ENCODE assay signal across 20 cellular contexts in the genomic region with DNA sequence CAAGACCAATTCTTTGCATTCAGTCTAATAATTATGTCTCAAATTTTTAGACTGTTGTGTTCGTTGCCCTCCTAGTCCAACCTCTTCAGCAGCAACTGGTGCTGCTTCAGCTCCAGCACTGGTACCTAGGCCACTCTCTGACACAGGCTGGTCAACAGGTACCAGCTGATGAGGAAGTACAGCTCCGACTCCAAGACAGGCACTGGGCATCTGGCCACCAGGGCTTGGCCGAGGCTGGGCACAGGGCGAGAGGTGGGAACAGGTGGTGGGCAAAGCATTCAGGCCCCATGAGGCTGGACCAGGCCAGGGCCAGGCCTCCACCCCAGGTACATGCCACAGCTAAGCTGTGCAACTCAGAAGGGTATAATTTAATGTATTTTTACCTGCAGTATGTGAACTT.
"Had no signal": no experiment of that assay in that cellular context is flagged by ENCODE, and none has a peak within 500 bp of the region (broad histone marks: within the 10 kb centered on the region; RNA-seq: fewer than 3 reads in every experiment).

No MANE protein-coding gene starts in this region.

- H3K36me3 ChIP-seq: gastroesophageal sphincter, heart left ventricle, suprapubic skin had no signal

- DNase-seq: activated CD4-positive, alpha-beta T cell treated with anti-CD3 and anti-CD28 coated beads, Interleukin-2, amount 50 U/mL, for 1 hour; activated CD4-positive, CD25-positive, alpha-beta regulatory T cell treated with anti-CD3 and anti-CD28 coated beads, Interleukin-2, amount 50 U/mL, for 72 hours; activated CD8-positive, alpha-beta memory T cell treated with anti-CD3 and anti-CD28 coated beads, Interleukin-2, amount 50 U/mL, for 4 hours; activated effector memory CD4-positive, alpha-beta T cell treated with anti-CD3 and anti-CD28 coated beads, Interleukin-2, amount 50 U/mL, for 16 hours; activated naive CD4-positive, alpha-beta T cell treated with anti-CD3 and anti-CD28 coated beads, Interleukin-2, amount 50 U/mL, for 16 hours; activated T-cell treated with anti-CD3 and anti-CD28 coated beads, Interleukin-2, amount 50 U/mL, for 4 hours; aorta; cortex of kidney; kidney glomerular epithelial cell; nephron progenitor cell; nucleus accumbens; retina; stimulated activated CD4-positive, alpha-beta T cell treated with anti-CD3 and anti-CD28 coated beads, Interleukin-12 subunit alpha, Interleukin-12 subunit beta, amount 100 ng/mL, for 4 hours; stimulated activated CD4-positive, alpha-beta T cell treated with anti-CD3 and anti-CD28 coated beads, Interleukin-1b, Interleukin-23, amount 100 ng/mL, for 48 hours; stimulated activated naive CD8-positive, alpha-beta T cell treated with anti-CD3 and anti-CD28 coated beads, Interleukin-15, Interleukin-2, amounts not matched to agents 100 U/mL and 50 U/mL, for 24 hours had no signal

- H3K27me3 ChIP-seq: gastroesophageal sphincter, heart left ventricle, suprapubic skin had no signal

- H3K4me3 ChIP-seq: gastroesophageal sphincter, heart left ventricle, suprapubic skin had no signal

- H3K4me3 Mint-ChIP-seq: activated T-cell treated with anti-CD3 and anti-CD28 coated beads, Interleukin-2, amount 50 U/mL, for 4 hours; central memory CD8-positive, alpha-beta T cell; nephron progenitor cell; type B pancreatic cell had no signal

- H3K27ac ChIP-seq: gastroesophageal sphincter, heart left ventricle, suprapubic skin had no signal

- H3K9me3 ChIP-seq: suprapubic skin had no signal

- H3K36me3 Mint-ChIP-seq: type B pancreatic cell had no signal

- ATAC-seq: activated T-cell treated with anti-CD3 and anti-CD28 coated beads, Interleukin-2, amount 50 U/mL, for 4 hours; gastroesophageal sphincter; heart left ventricle; stimulated activated naive CD8-positive, alpha-beta T cell treated with anti-CD3 and anti-CD28 coated beads, Interleukin-15, Interleukin-2, amounts not matched to agents 100 U/mL and 50 U/mL, for 24 hours had no signal

- H3K9me3 Mint-ChIP-seq: activated T-cell treated with anti-CD3 and anti-CD28 coated beads, Interleukin-2, amount 50 U/mL, for 4 hours; central memory CD8-positive, alpha-beta T cell; nephron progenitor cell; type B pancreatic cell had no signal

- H3K4me1 Mint-ChIP-seq: central memory CD8-positive, alpha-beta T cell; nephron progenitor cell had no signal

- H3K27ac Mint-ChIP-seq: nephron progenitor cell, type B pancreatic cell had no signal

- H3K4me1 ChIP-seq: gastroesophageal sphincter, suprapubic skin had no signal
